In genomic region chr6:129447166-129447565, GRCh38 we compare ENCODE assay signal across 18 cellular contexts.
"Had no signal": no experiment of that assay in that cellular context is flagged by ENCODE, and none has a peak within 500 bp of the region (broad histone marks: within the 10 kb centered on the region; RNA-seq: fewer than 3 reads in every experiment).

No MANE protein-coding gene starts in this region.

- H3K27me3 ChIP-seq: gastrocnemius medialis, heart right ventricle, right lobe of liver had no signal

- ATAC-seq: gastrocnemius medialis; heart right ventricle; psoas muscle; right lobe of liver; stimulated activated memory B cell treated with anti-CD40 and anti-IgM and Interleukin-4, amounts not matched to agents 10 μg/mL and 1 μg/mL and 100 μg/mL, for 72 hours had no signal

- H3K9me3 Mint-ChIP-seq: brain; central memory CD8-positive, alpha-beta T cell; stimulated activated memory B cell treated with anti-CD40 and anti-IgM and Interleukin-4, amounts not matched to agents 10 μg/mL and 1 μg/mL and 100 μg/mL, for 72 hours had no signal

- H3K4me3 ChIP-seq: gastrocnemius medialis, heart right ventricle, psoas muscle, right lobe of liver had no signal

- H3K36me3 ChIP-seq: gastrocnemius medialis, right lobe of liver had no signal

- H3K27ac Mint-ChIP-seq: stimulated activated memory B cell treated with anti-CD40 and anti-IgM and Interleukin-4, amounts not matched to agents 10 μg/mL and 1 μg/mL and 100 μg/mL, for 72 hours had no signal

- H3K9me3 ChIP-seq: gastrocnemius medialis, heart right ventricle, psoas muscle, right lobe of liver had no signal

- H3K36me3 Mint-ChIP-seq: brain; naive B cell; stimulated activated memory B cell treated with anti-CD40 and anti-IgM and Interleukin-4, amounts not matched to agents 10 μg/mL and 1 μg/mL and 100 μg/mL, for 72 hours had no signal

- H3K4me1 ChIP-seq: gastrocnemius medialis, psoas muscle, right lobe of liver had no signal

- H3K27ac ChIP-seq: gastrocnemius medialis, heart right ventricle, psoas muscle, right lobe of liver had no signal

- H3K4me1 Mint-ChIP-seq: brain had no signal

- H3K4me3 Mint-ChIP-seq: brain; central memory CD8-positive, alpha-beta T cell; naive B cell; stimulated activated memory B cell treated with anti-CD40 and anti-IgM and Interleukin-4, amounts not matched to agents 10 μg/mL and 1 μg/mL and 100 μg/mL, for 72 hours had no signal

- H3K27me3 Mint-ChIP-seq: central memory CD8-positive, alpha-beta T cell; stimulated activated memory B cell treated with anti-CD40 and anti-IgM and Interleukin-4, amounts not matched to agents 10 μg/mL and 1 μg/mL and 100 μg/mL, for 72 hours had no signal

- DNase-seq: activated CD4-positive, alpha-beta T cell treated with anti-CD3 and anti-CD28 coated beads for 1 hour; activated CD8-positive, alpha-beta memory T cell treated with anti-CD3 and anti-CD28 coated beads for 24 hours; activated effector memory CD4-positive, alpha-beta T cell treated with Interleukin-2 at 50 U/mL for 16 hours; amniotic stem cell; effector memory CD4-positive, alpha-beta T cell; gastrocnemius medialis; heart right ventricle; midbrain; naive B cell; nucleus accumbens; psoas muscle; right lobe of liver; SHP77 treated with DMSO at 0.1 percent for 48 hours; substantia nigra; trophoblast cell had no signal
